Comparison of ENCODE assay signal across 39 cellular contexts in genomic region chr19:39097299-39097698, GRCh38. TPM values are rescaled to one million over a fixed set of nuclear protein-coding genes. Genes with fewer than 3 reads are reported as not detected.
"Had no signal": no experiment of that assay in that cellular context is flagged by ENCODE, and none has a peak within 500 bp of the region (broad histone marks: within the 10 kb centered on the region; RNA-seq: fewer than 3 reads in every experiment).

No MANE protein-coding gene starts in this region.

- H3K9me3 ChIP-seq: adrenal gland, ascending aorta, body of pancreas, breast epithelium had no signal

- ATAC-seq: activated naive CD4-positive, alpha-beta T cell treated with anti-CD3 and anti-CD28 coated beads, Interleukin-2, amount 50 U/mL, for 72 hours; activated naive CD8-positive, alpha-beta T cell treated with anti-CD3 and anti-CD28 coated beads, Interleukin-2, amount 50 U/mL, for 24 hours; activated T-cell treated with anti-CD3 and anti-CD28 coated beads, Interleukin-2, amount 50 U/mL, for 4 hours; activated T-cell treated with anti-CD3 and anti-CD28 coated beads, Interleukin-2, amount 50 U/mL, for 72 hours; activated T-helper 17 cell treated with anti-CD3 and anti-CD28 coated beads, Interleukin-2, amount 50 U/mL, for 72 hours; body of pancreas had no signal

- DNase-seq: activated effector memory CD4-positive, alpha-beta T cell treated with anti-CD3 and anti-CD28 coated beads, Interleukin-2, amount 50 U/mL, for 16 hours; activated effector memory CD4-positive, alpha-beta T cell treated with Interleukin-2 at 50 U/mL for 16 hours; activated gamma-delta T cell; activated gamma-delta T cell treated with Interleukin-2 at 50 U/mL for 16 hours; activated naive CD4-positive, alpha-beta T cell; activated naive CD4-positive, alpha-beta T cell treated with anti-CD3 and anti-CD28 coated beads for 36 hours; activated naive CD4-positive, alpha-beta T cell treated with anti-CD3 and anti-CD28 coated beads, Interleukin-2, amount 10 ng/mL, durations not matched to agents 7 days and 5 days; activated naive CD4-positive, alpha-beta T cell treated with anti-CD3 and anti-CD28 coated beads, Interleukin-2, amount 50 U/mL, for 16 hours; activated naive CD4-positive, alpha-beta T cell treated with Interleukin-2 at 50 U/mL for 16 hours; activated naive CD8-positive, alpha-beta T cell treated with anti-CD3 and anti-CD28 coated beads for 36 hours; activated naive CD8-positive, alpha-beta T cell treated with anti-CD3 and anti-CD28 coated beads, Interleukin-2, amount 10 ng/mL, durations not matched to agents 7 days and 5 days; activated naive CD8-positive, alpha-beta T cell treated with anti-CD3 and anti-CD28 coated beads, Interleukin-2, amount 50 U/mL, for 24 hours; activated T-cell treated with anti-CD3 and anti-CD28 coated beads, Interleukin-2, amount 50 U/mL, for 1 hour; activated T-cell treated with anti-CD3 and anti-CD28 coated beads, Interleukin-2, amount 50 U/mL, for 24 hours; activated T-cell treated with anti-CD3 and anti-CD28 coated beads, Interleukin-2, amount 50 U/mL, for 4 hours; activated T-cell treated with anti-CD3 and anti-CD28 coated beads, Interleukin-2, amount 50 U/mL, for 48 hours; activated T-cell treated with anti-CD3 and anti-CD28 coated beads, Interleukin-2, amount 50 U/mL, for 72 hours; adrenal gland; amniotic stem cell; amygdala; anterior cingulate cortex; aorta; body of pancreas; brain microvascular endothelial cell; caudate nucleus; central memory CD4-positive, alpha-beta T cell; cerebellar nuclear complex had no signal

- H3K36me3 ChIP-seq: adrenal gland, ascending aorta, brain microvascular endothelial cell, breast epithelium, cardiac muscle cell had no signal

- H3K27me3 ChIP-seq: body of pancreas had no signal

- H3K27ac ChIP-seq: adrenal gland, ascending aorta, body of pancreas, brain microvascular endothelial cell, breast epithelium, cardiac muscle cell had no signal

- H3K4me3 ChIP-seq: adrenal gland, ascending aorta, body of pancreas, breast epithelium, cardiac muscle cell had no signal

- FAIRE-seq: astrocyte, bronchial epithelial cell had no signal

- H3K4me1 ChIP-seq: adrenal gland, ascending aorta, breast epithelium had no signal

RNA-seq across cellular contexts. Expression of gene ACP7, which starts 13.1 kb away (rescaled TPM):
- total RNA-seq: activated naive CD4-positive, alpha-beta T cell treated with anti-CD3 and anti-CD28 coated beads for 36 hours; activated naive CD8-positive, alpha-beta T cell treated with anti-CD3 and anti-CD28 coated beads for 36 hours; activated naive CD8-positive, alpha-beta T cell treated with anti-CD3 and anti-CD28 coated beads, Interleukin-2, amount 10 ng/mL, durations not matched to agents 7 days and 5 days; activated T-cell treated with anti-CD3 and anti-CD28 coated beads, Interleukin-2, amount 50 U/mL, for 72 hours; activated T-helper 1 cell treated with anti-CD3 and anti-CD28 coated beads, Interleukin-12 subunit alpha, Interleukin-12 subunit beta, Interleukin-2, Interleukin-4 antibody, amounts not matched to agents 30 ng/mL and 10 ng/mL and 1 ng/mL, durations not matched to agents 14 hours and 24 hours and 36 hours; activated T-helper 17 cell treated with anti-CD3 and anti-CD28 coated beads, Interleukin-2, amount 50 U/mL, for 72 hours; activated T-helper 2 cell treated with anti-CD3 and anti-CD28 coated beads, Interferon-gamma antibody, Interleukin-2, Interleukin-4, amounts not matched to agents 10 μg/mL and 5 μg/mL and 100 μg/mL, durations not matched to agents 14 hours and 24 hours and 36 hours; adrenal gland; aorta; ascending aorta; astrocyte; body of pancreas; breast epithelium; cardiac muscle cell; cardiac septum; cerebellum; chondrocyte had no signal
- polyA plus RNA-seq: adrenal gland, aorta, cardiac muscle cell had no signal
